ENCODE assay signal across 8 cellular contexts in genomic region chr18:31685097-31686082, GRCh38. TPM values are rescaled to one million over a fixed set of nuclear protein-coding genes. Genes with fewer than 3 reads are reported as not detected.
DNase-seq lines count a peak whose midpoint lies in the region; ATAC-seq, FAIRE-seq and TF ChIP-seq lines count a peak whose summit lies in the region.

No MANE protein-coding gene starts in this region.

- no peaks in the 10 kb centered on the region for H3K9me3 ChIP-seq in OCI-LY1 (ENCODE audit: low read length)
- no peaks in the 10 kb centered on the region for H3K9me3 ChIP-seq in testis

- H3K4me1 ChIP-seq in OCI-LY1 (ENCODE audit: insufficient read depth, low read length, severe bottlenecking) (no peaks in the 10 kb centered on the region), testis (no peaks in the 10 kb centered on the region)

- H3K9ac ChIP-seq in OCI-LY1 (ENCODE audit: low read length): no peak overlapping the region

- no peaks in the 10 kb centered on the region; the same call in 1 of the 2 replicates for H3K27me3 ChIP-seq in OCI-LY1 (ENCODE audit: insufficient read depth, low read length)
- no peaks in the 10 kb centered on the region for H3K27me3 ChIP-seq in testis

- peak overlapping the region; percentile 58 to 94 (median 91) for H3K27ac Mint-ChIP-seq in nephron

- DNase-seq in DMS53 (lab: John Stamatoyannopoulos, UW) (peak; percentile 90), HTR-8/SVneo (ENCODE audit: insufficient read length, low spot score) (peak; percentile 34), fibroblast of villous mesenchyme (ENCODE audit: low read depth) (peak; percentile 86), testis (peak; percentile 85)
- DNase-seq in activated T-helper 9 cell treated with anti-CD3 and anti-CD28 coated beads, Interleukin-2, amount 50 U/mL, for 16 hours (ENCODE audit: low read depth): peak; percentile 8

- ATAC-seq in GM21381 (IDR thresholded peaks at IDR 0.05; ENCODE audit: unreplicated experiment): peak; percentile 68

- H3K27me3 Mint-ChIP-seq in nephron (ENCODE audit: low read depth): peaks cover 4% of the 10 kb centered on the region

- no peak overlapping the region for H2AFZ ChIP-seq in OCI-LY1 (ENCODE audit: low read length)

- intact Hi-C loops in testis (cut with DNase I; ENCODE audit: low total_unique reads): no loop called here

- H3K9me2 ChIP-seq in OCI-LY1 (ENCODE audit: low read depth, low read length): no peaks in the 10 kb centered on the region

- 2% methylated on average over 51 to 73 of the region's 115 CpGs for WGBS in testis, 2 donors

- no peaks in the 10 kb centered on the region for H3K36me3 Mint-ChIP-seq in nephron (ENCODE audit: low read depth)

- no peaks in the 10 kb centered on the region for H3K36me3 ChIP-seq in OCI-LY1 (ENCODE audit: insufficient read depth, low read length)
- H3K36me3 ChIP-seq in testis (ENCODE audit: low read depth, missing control alignments): no peaks in the 10 kb centered on the region

- TF ChIP-seq CTCF in OCI-LY1 (IDR thresholded peaks at IDR 0.05; ENCODE audit: low read length) (peak; percentile 26; the same call in 1 of the 2 replicates), fibroblast of villous mesenchyme (IDR thresholded peaks at IDR 0.05; ENCODE audit: insufficient read depth, low read depth, low read length) (peak; percentile 32), nephron (IDR thresholded peaks at IDR 0.05; ENCODE audit: unreplicated experiment in 3 of 3) (peak; percentile 45 to 62 (median 51)), testis (IDR thresholded peaks at IDR 0.05) (peak in 2 of 3 experiments; percentile 4 to 28)

- TF ChIP-seq POLR2A in testis (IDR thresholded peaks at IDR 0.05): no peak

- H3K4me1 Mint-ChIP-seq in nephron: peaks cover 15% of the 10 kb centered on the region

- H3K4me3 Mint-ChIP-seq in nephron: peak overlapping the region; percentile 87 to 94 (median 94)

- H3K79me2 ChIP-seq in OCI-LY1 (ENCODE audit: insufficient read depth, low read length): no peaks in the 10 kb centered on the region

- H3K27ac ChIP-seq in OCI-LY1 (ENCODE audit: low read depth, low read length, poor library complexity, severe bottlenecking) (no peak overlapping the region), testis (peak overlapping the region; percentile 80 to 84)

- no peaks in the 10 kb centered on the region for H3F3A ChIP-seq in OCI-LY1 (ENCODE audit: insufficient read depth, low read length)

- H3K9me3 Mint-ChIP-seq in nephron: no peaks in the 10 kb centered on the region

- H4K20me1 ChIP-seq in OCI-LY1 (ENCODE audit: insufficient read depth, low read length): no peaks in the 10 kb centered on the region

- peak overlapping the region; percentile 52 for H3K4me3 ChIP-seq in OCI-LY1 (ENCODE audit: low read depth, low read length, poor library complexity, severe bottlenecking)
- H3K4me3 ChIP-seq in fibroblast of villous mesenchyme (ENCODE audit: low read depth, low read length): peak overlapping the region; percentile 76
- H3K4me3 ChIP-seq in testis: peak overlapping the region; percentile 66 to 67

- H3K4me2 ChIP-seq in OCI-LY1 (ENCODE audit: low read length): peak overlapping the region; percentile 50

- FAIRE-seq in HTR-8/SVneo (lab: Jason Lieb, UNC): no peak

RNA-seq across cellular contexts. Expression of gene B4GALT6, which starts 1.0 kb away (rescaled TPM):
- total RNA-seq in fibroblast of villous mesenchyme (2.9 and 8.6 TPM in 2 replicates), testis (10 to 100 TPM; 14.9 to 19.5 TPM)
- 12.1 TPM for polyA plus RNA-seq in testis (ENCODE audit: insufficient read depth, low read depth, low replicate concordance)

Comparison
In these comparisons a context has a peak if more than half of its experiments do, and no peak if none do; other contexts are left out.
1. DNase-seq: peak in every context shown above with its lines; median percentile 90 in DMS53; 86 in fibroblast of villous mesenchyme; 85 in testis; 34 in HTR-8/SVneo; 8 in activated T-helper 9 cell treated with anti-CD3 and anti-CD28 coated beads, Interleukin-2, amount 50 U/mL, for 16 hours.